ENCODE assay signal across 8 cellular contexts in genomic region chr5:133421394-133421793, GRCh38.
DNase-seq lines count a peak whose midpoint lies in the region; ATAC-seq, FAIRE-seq and TF ChIP-seq lines count a peak whose summit lies in the region.

No MANE protein-coding gene starts in this region.

- no peaks in the 10 kb centered on the region for H3K4me1 ChIP-seq in small intestine (ENCODE audit: control insufficient read depth in 2 of 2, insufficient read depth in 1 of 2, low read depth in 1 of 2, low read length in 1 of 2)

- H3K4me3 ChIP-seq in brain microvascular endothelial cell (ENCODE audit: low read depth, low read length) (no peak overlapping the region), small intestine (ENCODE audit: low read depth in 1 of 2, low read length in 2 of 2) (no peak overlapping the region)

- DNase-seq in activated CD4-positive, alpha-beta T cell treated with anti-CD3 and anti-CD28 coated beads, Interleukin-2, amount 50 U/mL, for 48 hours, result peak; percentile 30 to 39
- no peak for DNase-seq in activated CD4-positive, alpha-beta T cell treated with anti-CD3 and anti-CD28 coated beads for 4 hours
- DNase-seq in Kasumi-1 (lab: John Stamatoyannopoulos, UW) (peak; percentile 32 to 52), brain microvascular endothelial cell (peak; percentile 25), renal cortical epithelial cell (ENCODE audit: low read depth) (peak; percentile 4), small intestine (no peak), foreskin melanocyte (no peak)

- H3K27me3 ChIP-seq in brain microvascular endothelial cell (replicated peaks), result no peaks in the 10 kb centered on the region
- H3K27me3 ChIP-seq in small intestine (ENCODE audit: control insufficient read depth in 2 of 2, insufficient read depth in 2 of 2, low read length in 2 of 2), result no peaks in the 10 kb centered on the region

- no peak for FAIRE-seq in small intestine (lab: Jason Lieb, UNC)

- peak; percentile 40 for TF ChIP-seq CTCF in brain microvascular endothelial cell (IDR thresholded peaks at IDR 0.05; ENCODE audit: low read depth, low read length, missing control alignments)

- H3K36me3 ChIP-seq in brain microvascular endothelial cell (replicated peaks) (no peaks in the 10 kb centered on the region), small intestine (ENCODE audit: control insufficient read depth in 2 of 2, insufficient read depth in 2 of 2, low read length in 2 of 2) (no peaks in the 10 kb centered on the region)

- ATAC-seq in HG03108 (IDR thresholded peaks at IDR 0.05; ENCODE audit: unreplicated experiment), result no peak

- H3K27ac ChIP-seq in brain microvascular endothelial cell (no peak overlapping the region), small intestine (ENCODE audit: low read depth in 1 of 2, low read length in 1 of 2) (no peak overlapping the region)

- no peaks in the 10 kb centered on the region for H3K9me3 ChIP-seq in small intestine (ENCODE audit: control insufficient read depth, low read depth)

- WGBS in small intestine, 3 donors, result 60 to 64% (median 64%) methylated on average over 8 of the region's 8 CpGs

- in situ Hi-C loops in brain microvascular endothelial cell (cut with HindIII; ENCODE audit: low pct_ligation_motif_present, low sequenced_read_pairs), result no loop called here

Comparison
In these comparisons a context has a peak if more than half of its experiments do, and no peak if none do; other contexts are left out.
1. DNase-seq: peak in activated CD4-positive, alpha-beta T cell treated with anti-CD3 and anti-CD28 coated beads, Interleukin-2, amount 50 U/mL, for 48 hours (2 of 2), Kasumi-1 (2 of 2), brain microvascular endothelial cell (single experiment) and renal cortical epithelial cell (single experiment); none in activated CD4-positive, alpha-beta T cell treated with anti-CD3 and anti-CD28 coated beads for 4 hours (0 of 2), small intestine (single experiment) and foreskin melanocyte (single experiment).